9 cellular contexts compared by ENCODE assay signal in genomic region chr4:73308286-73308685, GRCh38. TPM values are rescaled to one million over a fixed set of nuclear protein-coding genes. Genes with fewer than 3 reads are reported as not detected.
DNase-seq lines count a peak whose midpoint lies in the region; ATAC-seq and TF ChIP-seq lines count a peak whose summit lies in the region.
"Had no signal": no experiment of that assay in that cellular context is flagged by ENCODE, and none has a peak within 500 bp of the region (broad histone marks: within the 10 kb centered on the region; RNA-seq: fewer than 3 reads in every experiment).

No MANE protein-coding gene starts in this region.

- H3K27me3 Mint-ChIP-seq in activated CD4-positive, alpha-beta memory T cell treated with anti-CD3 and anti-CD28 coated beads for 36 hours = peaks cover 1% of the 10 kb centered on the region

- intact Hi-C loops in activated CD4-positive, alpha-beta memory T cell treated with anti-CD3 and anti-CD28 coated beads for 36 hours (cut with micrococcal nuclease) = no loop called here
- intact Hi-C loops in posterior vena cava (cut with DNase I) = no loop called here

- no peaks in the 10 kb centered on the region for H3K9me3 Mint-ChIP-seq in activated CD4-positive, alpha-beta memory T cell treated with anti-CD3 and anti-CD28 coated beads for 36 hours
- H3K9me3 Mint-ChIP-seq: neural crest cell had no signal

- POLR2A ChIA-PET in activated CD4-positive, alpha-beta memory T cell treated with anti-CD3 and anti-CD28 coated beads for 36 hours (lab: Charles Lee) = no interaction called here

- no peak overlapping the region for H3K27ac Mint-ChIP-seq in activated CD4-positive, alpha-beta memory T cell treated with anti-CD3 and anti-CD28 coated beads for 36 hours

- H3K4me3 ChIP-seq in AG09309 (ENCODE audit: control insufficient read depth, low read depth, low read length) = no peak overlapping the region
- H3K4me3 ChIP-seq in fibroblast of mammary gland (ENCODE audit: control insufficient read depth, low read depth, low read length) = no peak overlapping the region

- ATAC-seq in GM21529 (IDR thresholded peaks at IDR 0.05; ENCODE audit: unreplicated experiment) = peak; percentile 77

- no peaks in the 10 kb centered on the region for H3K36me3 Mint-ChIP-seq in activated CD4-positive, alpha-beta memory T cell treated with anti-CD3 and anti-CD28 coated beads for 36 hours

- no peaks in the 10 kb centered on the region for H3K4me1 Mint-ChIP-seq in activated CD4-positive, alpha-beta memory T cell treated with anti-CD3 and anti-CD28 coated beads for 36 hours (ENCODE audit: low read depth)
- H3K4me1 Mint-ChIP-seq: neural crest cell had no signal

- no peak for DNase-seq in AG09309 (ENCODE audit: low read depth)
- DNase-seq in NOMO-1 treated with dmso at 0.1 percent for 144 hours (lab: John Stamatoyannopoulos, UW; ENCODE audit: unreplicated experiment) = peak; percentile 79
- DNase-seq in fibroblast of mammary gland (ENCODE audit: low read depth) = peak; percentile 59
- no peak for DNase-seq in NCI-H1694 (lab: John Stamatoyannopoulos, UW)
- no peak for DNase-seq in T1000 (lab: John Stamatoyannopoulos, UW)
- DNase-seq in activated CD4-positive, alpha-beta memory T cell treated with anti-CD3 and anti-CD28 coated beads for 36 hours = no peak
- no peak for DNase-seq in posterior vena cava (ENCODE audit: low spot score)

- no peak overlapping the region for H3K4me3 Mint-ChIP-seq in activated CD4-positive, alpha-beta memory T cell treated with anti-CD3 and anti-CD28 coated beads for 36 hours
- H3K4me3 Mint-ChIP-seq: neural crest cell had no signal

- CTCF ChIA-PET in activated CD4-positive, alpha-beta memory T cell treated with anti-CD3 and anti-CD28 coated beads for 36 hours (lab: Charles Lee) = interaction anchor here (1.4 kb wide), 1 partner anchor 137 kb away, joined by 7 read pairs; no protein-coding TSS in a partner anchor

- TF ChIP-seq CTCF in AG09309 (IDR thresholded peaks at IDR 0.05; ENCODE audit: control insufficient read depth, insufficient read depth, low read depth, low read length, missing control alignments) = peak; percentile 45
- TF ChIP-seq CTCF in fibroblast of mammary gland (conservative IDR thresholded peaks at IDR 0.05; ENCODE audit: control insufficient read depth, insufficient read depth, low read depth, low read length) = peak; percentile 61

RNA-seq across cellular contexts. Expression of gene ANKRD17, which starts 49.7 kb away (rescaled TPM):
- total RNA-seq in activated CD4-positive, alpha-beta memory T cell treated with anti-CD3 and anti-CD28 coated beads for 36 hours = 10 to 100 TPM; 43.2 to 44.7 TPM
- total RNA-seq in posterior vena cava = 10 to 100 TPM; 44.9 to 50.5 TPM

Comparison
In these comparisons a context has a peak if more than half of its experiments do, and no peak if none do; other contexts are left out.
1. DNase-seq: peak in NOMO-1 treated with dmso at 0.1 percent for 144 hours (single experiment) and fibroblast of mammary gland (single experiment); none in AG09309 (single experiment), NCI-H1694 (single experiment), T1000 (single experiment), activated CD4-positive, alpha-beta memory T cell treated with anti-CD3 and anti-CD28 coated beads for 36 hours (single experiment) and posterior vena cava (single experiment).